1 cellular context compared by ENCODE assay signal in genomic region chr19:2416321-2417097, GRCh38.
A peak's percentile ranks its signal among the peaks of the same experiment; 100 is the strongest.
TF ChIP-seq lines count a peak whose summit lies in the region.

No MANE protein-coding gene starts in this region.

TF ChIP-seq in endothelial cell of umbilical vein, 7 proteins besides CTCF, POLR2A, EP300 and RAD21:
- TF ChIP-seq MAX (IDR thresholded peaks at IDR 0.05; ENCODE audit: insufficient read depth, insufficient read length) (no peak), EZH2 (IDR thresholded peaks at IDR 0.05; ENCODE audit: borderline replicate concordance, low read depth, low read length, severe bottlenecking) (no peak), MYC (IDR thresholded peaks at IDR 0.05; ENCODE audit: low read depth, low read length) (no peak), POLR2AphosphoS5 (IDR thresholded peaks at IDR 0.05; ENCODE audit: insufficient read depth, low read depth, low read length) (peak; percentile 6), FOS (IDR thresholded peaks at IDR 0.05; ENCODE audit: borderline replicate concordance, insufficient read depth, low read length) (no peak), JUN (IDR thresholded peaks at IDR 0.05; ENCODE audit: borderline replicate concordance, insufficient read depth, insufficient read length, low read depth) (no peak)
